Comparison of ENCODE assay signal across 29 cellular contexts in the genomic region with DNA sequence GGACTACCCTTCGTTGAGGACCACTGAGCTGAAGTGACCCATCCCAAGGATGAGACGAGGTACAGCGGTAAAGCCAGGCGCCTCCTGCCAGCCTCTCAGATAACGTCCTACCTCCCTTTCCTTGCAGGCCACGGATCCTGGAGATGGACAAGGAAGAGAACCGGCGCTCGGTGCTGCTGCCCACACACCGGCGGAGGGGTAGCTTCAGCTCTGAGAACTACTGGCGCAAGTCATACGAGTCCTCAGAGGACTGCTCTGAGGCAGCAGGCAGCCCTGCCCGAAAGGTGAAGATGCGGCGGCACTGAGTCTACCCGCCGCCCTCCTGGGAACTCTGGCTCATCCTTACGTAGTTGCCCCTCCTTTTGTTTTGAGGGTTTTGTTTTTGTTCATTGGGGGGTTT.
"Had no signal": no experiment of that assay in that cellular context is flagged by ENCODE, and none has a peak within 500 bp of the region (broad histone marks: within the 10 kb centered on the region; RNA-seq: fewer than 3 reads in every experiment).

No MANE protein-coding gene starts in this region.

- H3K4me3 Mint-ChIP-seq: activated CD4-positive, alpha-beta memory T cell treated with anti-CD3 and anti-CD28 coated beads for 36 hours; activated CD4-positive, alpha-beta T cell treated with anti-CD3 and anti-CD28 coated beads for 36 hours; activated CD4-positive, alpha-beta T cell treated with anti-CD3 and anti-CD28 coated beads, Interleukin-2, amount 10 ng/mL, durations not matched to agents 24 days and 14 days; activated CD8-positive, alpha-beta memory T cell treated with anti-CD3 and anti-CD28 coated beads, Interleukin-2, amount 10 ng/mL, durations not matched to agents 7 days and 5 days; activated CD8-positive, alpha-beta T cell treated with anti-CD3 and anti-CD28 coated beads, Interleukin-2, amount 10 ng/mL, durations not matched to agents 7 days and 5 days; activated naive CD4-positive, alpha-beta T cell treated with anti-CD3 and anti-CD28 coated beads, Interleukin-2, amount 10 ng/mL, durations not matched to agents 7 days and 5 days; activated naive CD8-positive, alpha-beta T cell; activated T-helper 1 cell treated with anti-CD3 and anti-CD28 coated beads, Interleukin-12 subunit alpha, Interleukin-12 subunit beta, Interleukin-2, Interleukin-4 antibody, amounts not matched to agents 30 ng/mL and 10 ng/mL and 1 ng/mL, durations not matched to agents 14 hours and 24 hours and 36 hours; T-cell had no signal

- H3K9me3 Mint-ChIP-seq: activated CD4-positive, alpha-beta memory T cell treated with anti-CD3 and anti-CD28 coated beads for 36 hours; activated CD4-positive, alpha-beta T cell treated with anti-CD3 and anti-CD28 coated beads, Interleukin-2, amount 10 ng/mL, durations not matched to agents 24 days and 14 days; activated naive CD4-positive, alpha-beta T cell treated with anti-CD3 and anti-CD28 coated beads, Interleukin-2, amount 10 ng/mL, durations not matched to agents 7 days and 5 days; activated T-helper 1 cell treated with anti-CD3 and anti-CD28 coated beads, Interleukin-12 subunit alpha, Interleukin-12 subunit beta, Interleukin-2, Interleukin-4 antibody, amounts not matched to agents 30 ng/mL and 10 ng/mL and 1 ng/mL, durations not matched to agents 14 hours and 24 hours and 36 hours; activated T-helper 2 cell treated with anti-CD3 and anti-CD28 coated beads, Interferon-gamma antibody, Interleukin-2, Interleukin-4, amounts not matched to agents 10 μg/mL and 5 μg/mL and 100 μg/mL, durations not matched to agents 14 hours and 24 hours and 36 hours; T-cell had no signal

- DNase-seq: activated CD4-positive, alpha-beta memory T cell treated with anti-CD3 and anti-CD28 coated beads for 36 hours; activated CD4-positive, alpha-beta T cell treated with anti-CD3 and anti-CD28 coated beads for 36 hours; activated CD4-positive, alpha-beta T cell treated with anti-CD3 and anti-CD28 coated beads, Interleukin-2, amount 10 ng/mL, durations not matched to agents 24 days and 14 days; activated CD4-positive, CD25-positive, alpha-beta regulatory T cell; activated CD4-positive, CD25-positive, alpha-beta regulatory T cell treated with anti-CD3 and anti-CD28 coated beads, Interleukin-2, amount 50 U/mL, for 72 hours; activated CD8-positive, alpha-beta memory T cell treated with anti-CD3 and anti-CD28 coated beads, Interleukin-2, amount 10 ng/mL, durations not matched to agents 7 days and 5 days; activated CD8-positive, alpha-beta memory T cell treated with anti-CD3 and anti-CD28 coated beads, Interleukin-2, amount 50 U/mL, for 4 hours; activated CD8-positive, alpha-beta T cell treated with anti-CD3 and anti-CD28 coated beads, Interleukin-2, amount 10 ng/mL, durations not matched to agents 7 days and 5 days; activated effector memory CD4-positive, alpha-beta T cell treated with anti-CD3 and anti-CD28 coated beads, Interleukin-2, amount 50 U/mL, for 16 hours; activated naive CD4-positive, alpha-beta T cell treated with anti-CD3 and anti-CD28 coated beads, Interleukin-2, amount 10 ng/mL, durations not matched to agents 7 days and 5 days; activated T-cell treated with anti-CD3 and anti-CD28 coated beads, Interleukin-2, amount 50 U/mL, for 1 hour; activated T-cell treated with anti-CD3 and anti-CD28 coated beads, Interleukin-2, amount 50 U/mL, for 48 hours; amniotic stem cell; anterior cingulate cortex; brain microvascular endothelial cell; cortex of kidney; dermis blood vessel endothelial cell; effector CD4-positive, alpha-beta T cell; foreskin fibroblast; gastrocnemius medialis; glutamatergic neuron; heart left ventricle; SW 1271; T-cell; T-helper 2 cell had no signal

- H3K27ac ChIP-seq: brain microvascular endothelial cell, gastrocnemius medialis, heart left ventricle had no signal

- H3K4me1 Mint-ChIP-seq: activated CD4-positive, alpha-beta T cell treated with anti-CD3 and anti-CD28 coated beads for 36 hours; activated CD4-positive, alpha-beta T cell treated with anti-CD3 and anti-CD28 coated beads, Interleukin-2, amount 10 ng/mL, durations not matched to agents 24 days and 14 days; activated CD8-positive, alpha-beta memory T cell treated with anti-CD3 and anti-CD28 coated beads, Interleukin-2, amount 10 ng/mL, durations not matched to agents 7 days and 5 days; activated naive CD4-positive, alpha-beta T cell treated with anti-CD3 and anti-CD28 coated beads, Interleukin-2, amount 10 ng/mL, durations not matched to agents 7 days and 5 days had no signal

- ATAC-seq: activated CD4-positive, alpha-beta T cell treated with anti-CD3 and anti-CD28 coated beads for 36 hours; activated CD8-positive, alpha-beta memory T cell treated with anti-CD3 and anti-CD28 coated beads, Interleukin-2, amount 10 ng/mL, durations not matched to agents 7 days and 5 days; activated CD8-positive, alpha-beta T cell treated with anti-CD3 and anti-CD28 coated beads, Interleukin-2, amount 10 ng/mL, durations not matched to agents 7 days and 5 days; esophagus mucosa; gastrocnemius medialis; heart left ventricle; T-cell had no signal

- H3K27me3 ChIP-seq: brain microvascular endothelial cell, gastrocnemius medialis, heart left ventricle had no signal

- H3K27me3 Mint-ChIP-seq: activated CD4-positive, alpha-beta memory T cell treated with anti-CD3 and anti-CD28 coated beads for 36 hours; activated CD4-positive, alpha-beta T cell treated with anti-CD3 and anti-CD28 coated beads for 36 hours; activated CD4-positive, alpha-beta T cell treated with anti-CD3 and anti-CD28 coated beads, Interleukin-2, amount 10 ng/mL, durations not matched to agents 24 days and 14 days; activated CD8-positive, alpha-beta memory T cell treated with anti-CD3 and anti-CD28 coated beads, Interleukin-2, amount 10 ng/mL, durations not matched to agents 7 days and 5 days; activated naive CD4-positive, alpha-beta T cell treated with anti-CD3 and anti-CD28 coated beads, Interleukin-2, amount 10 ng/mL, durations not matched to agents 7 days and 5 days; activated naive CD8-positive, alpha-beta T cell; T-cell had no signal

- H3K27ac Mint-ChIP-seq: activated CD4-positive, alpha-beta memory T cell treated with anti-CD3 and anti-CD28 coated beads for 36 hours; activated CD4-positive, alpha-beta T cell treated with anti-CD3 and anti-CD28 coated beads for 36 hours; activated CD4-positive, alpha-beta T cell treated with anti-CD3 and anti-CD28 coated beads, Interleukin-2, amount 10 ng/mL, durations not matched to agents 24 days and 14 days; activated CD8-positive, alpha-beta memory T cell treated with anti-CD3 and anti-CD28 coated beads, Interleukin-2, amount 10 ng/mL, durations not matched to agents 7 days and 5 days; activated naive CD4-positive, alpha-beta T cell treated with anti-CD3 and anti-CD28 coated beads, Interleukin-2, amount 10 ng/mL, durations not matched to agents 7 days and 5 days; activated naive CD8-positive, alpha-beta T cell; activated T-helper 1 cell treated with anti-CD3 and anti-CD28 coated beads, Interleukin-12 subunit alpha, Interleukin-12 subunit beta, Interleukin-2, Interleukin-4 antibody, amounts not matched to agents 30 ng/mL and 10 ng/mL and 1 ng/mL, durations not matched to agents 14 hours and 24 hours and 36 hours; activated T-helper 2 cell treated with anti-CD3 and anti-CD28 coated beads, Interferon-gamma antibody, Interleukin-2, Interleukin-4, amounts not matched to agents 10 μg/mL and 5 μg/mL and 100 μg/mL, durations not matched to agents 14 hours and 24 hours and 36 hours; T-cell had no signal
